In the genomic region with DNA sequence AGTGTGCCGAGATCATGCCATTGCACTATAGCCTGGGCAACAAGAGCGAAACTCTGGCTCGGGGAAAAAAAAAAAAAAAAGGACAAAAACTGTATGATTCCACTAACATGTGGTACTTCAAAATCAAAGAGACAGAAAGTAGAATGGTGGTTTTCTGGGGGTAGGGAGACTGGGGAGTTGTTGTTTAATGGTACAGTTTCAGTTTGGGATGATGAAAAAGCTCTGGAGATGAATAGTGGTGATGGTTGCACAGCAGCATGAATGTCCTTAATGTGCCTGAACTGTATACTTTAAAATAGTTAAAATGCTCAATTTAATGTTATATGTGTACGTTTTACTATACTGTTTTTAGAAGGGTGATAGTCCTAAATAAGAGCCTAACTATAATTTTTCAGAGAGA, we compare ENCODE assay signal across 28 cellular contexts. TPM values are rescaled to one million over a fixed set of nuclear protein-coding genes. Genes with fewer than 3 reads are reported as not detected.
"Had no signal": no experiment of that assay in that cellular context is flagged by ENCODE, and none has a peak within 500 bp of the region (broad histone marks: within the 10 kb centered on the region; RNA-seq: fewer than 3 reads in every experiment).

No MANE protein-coding gene starts in this region.

- H3K4me1 Mint-ChIP-seq: immature natural killer cell, mesothelial cell of epicardium, naive B cell had no signal

- ATAC-seq: activated CD8-positive, alpha-beta T cell treated with anti-CD3 and anti-CD28 coated beads, Interleukin-2, amount 10 ng/mL, durations not matched to agents 7 days and 5 days; body of pancreas; foreskin keratinocyte; heart left ventricle; sciatic nerve; upper lobe of right lung had no signal

- H3K36me3 Mint-ChIP-seq: activated naive CD4-positive, alpha-beta T cell treated with anti-CD3 and anti-CD28 coated beads, Interleukin-2, amount 50 U/mL, for 24 hours; mesothelial cell of epicardium; naive B cell had no signal

- H3K36me3 ChIP-seq: adrenal gland, esophagus muscularis mucosa, heart left ventricle, ovary, prostate gland, stomach, thyroid gland, upper lobe of right lung had no signal

- H3K4me3 ChIP-seq: adrenal gland, body of pancreas, esophagus muscularis mucosa, heart left ventricle, ovary, prostate gland, skin epidermis, stomach, thyroid gland, upper lobe of right lung had no signal

- H3K27ac ChIP-seq: adrenal gland, body of pancreas, esophagus muscularis mucosa, foreskin keratinocyte, heart left ventricle, ovary, prostate gland, skin epidermis, stomach, thyroid gland, upper lobe of right lung had no signal

- DNase-seq: activated CD8-positive, alpha-beta T cell treated with anti-CD3 and anti-CD28 coated beads, Interleukin-2, amount 10 ng/mL, durations not matched to agents 7 days and 5 days; activated effector memory CD4-positive, alpha-beta T cell treated with anti-CD3 and anti-CD28 coated beads, Interleukin-2, amount 50 U/mL, for 16 hours; activated T-cell treated with anti-CD3 and anti-CD28 coated beads, Interleukin-2, amount 50 U/mL, for 1 hour; adrenal gland; aorta; body of pancreas; effector CD4-positive, alpha-beta T cell; heart left ventricle; hypothalamus; immature natural killer cell; kidney; naive B cell; ovary; retina; stimulated activated CD4-positive, alpha-beta T cell treated with anti-CD3 and anti-CD28 coated beads, Interleukin-12 subunit alpha, Interleukin-12 subunit beta, amount 100 ng/mL, for 4 hours; stimulated activated CD4-positive, alpha-beta T cell treated with anti-CD3 and anti-CD28 coated beads, Interleukin-4, amount 100 ng/mL, for 1 hour; stomach; thyroid gland; upper lobe of right lung had no signal

- H3K27me3 Mint-ChIP-seq: activated naive CD4-positive, alpha-beta T cell treated with anti-CD3 and anti-CD28 coated beads, Interleukin-2, amount 50 U/mL, for 24 hours; naive B cell had no signal

- H3K4me3 Mint-ChIP-seq: activated CD8-positive, alpha-beta T cell treated with anti-CD3 and anti-CD28 coated beads, Interleukin-2, amount 10 ng/mL, durations not matched to agents 7 days and 5 days; activated naive CD4-positive, alpha-beta T cell treated with anti-CD3 and anti-CD28 coated beads, Interleukin-2, amount 50 U/mL, for 24 hours; immature natural killer cell; mesothelial cell of epicardium; naive B cell had no signal

- H3K9me3 ChIP-seq: adrenal gland, body of pancreas, esophagus muscularis mucosa, heart left ventricle, ovary, prostate gland, stomach, thyroid gland, upper lobe of right lung had no signal

- H3K9me3 Mint-ChIP-seq: activated naive CD4-positive, alpha-beta T cell treated with anti-CD3 and anti-CD28 coated beads, Interleukin-2, amount 50 U/mL, for 24 hours; immature natural killer cell; mesothelial cell of epicardium; naive B cell had no signal

- H3K27ac Mint-ChIP-seq: activated CD8-positive, alpha-beta T cell treated with anti-CD3 and anti-CD28 coated beads, Interleukin-2, amount 10 ng/mL, durations not matched to agents 7 days and 5 days; activated naive CD4-positive, alpha-beta T cell treated with anti-CD3 and anti-CD28 coated beads, Interleukin-2, amount 50 U/mL, for 24 hours; immature natural killer cell; mesothelial cell of epicardium had no signal

RNA-seq across cellular contexts. Expression of a gene that starts 47.4 kb away (rescaled TPM):
- total RNA-seq: SK-MEL-5 had no signal
- polyA plus RNA-seq: neural cell had no signal
